ENCODE assay signal across 11 cellular contexts in the genomic region with DNA sequence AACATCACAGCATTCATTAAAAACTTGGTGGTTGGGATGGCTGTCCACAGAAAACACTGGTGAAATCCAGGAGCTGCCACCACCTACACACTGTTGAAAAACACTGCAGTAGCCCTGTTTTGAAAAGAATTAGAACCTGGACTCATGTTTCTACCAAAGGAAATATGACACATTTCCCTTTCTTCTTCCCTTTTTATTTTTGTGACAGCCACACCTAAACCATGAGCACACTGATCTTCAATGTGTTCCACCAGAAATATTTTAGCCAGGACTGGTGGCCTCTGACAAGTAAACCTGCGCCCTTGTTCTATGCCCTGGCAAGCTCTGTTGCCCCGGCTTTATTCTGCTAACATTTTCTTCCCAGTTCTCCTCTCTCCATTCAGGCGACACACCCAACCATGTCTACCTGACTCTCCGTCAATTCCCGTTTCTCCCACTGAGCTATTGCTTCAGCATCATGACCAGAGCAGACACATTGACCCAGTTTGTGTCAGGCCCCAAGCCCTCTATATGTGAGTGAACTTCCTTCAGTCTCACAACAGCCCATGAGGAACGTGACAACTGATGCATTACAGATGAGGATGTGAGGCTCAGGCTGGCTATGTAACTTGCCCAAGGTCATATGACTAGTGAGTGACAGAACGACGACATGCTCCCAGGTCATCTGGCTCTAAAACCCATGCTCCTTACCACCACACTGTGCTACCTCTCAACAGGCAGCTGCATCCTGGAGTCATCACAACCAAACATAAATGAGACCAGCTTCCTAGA. TPM values are rescaled to one million over a fixed set of nuclear protein-coding genes. Genes with fewer than 3 reads are reported as not detected.
A peak's percentile ranks its signal among the peaks of the same experiment; 100 is the strongest.
DNase-seq lines count a peak whose midpoint lies in the region; ATAC-seq and TF ChIP-seq lines count a peak whose summit lies in the region.
"Had no signal": no experiment of that assay in that cellular context is flagged by ENCODE, and none has a peak within 500 bp of the region (broad histone marks: within the 10 kb centered on the region; RNA-seq: fewer than 3 reads in every experiment).

No MANE protein-coding gene starts in this region.

- H3K9me3 Mint-ChIP-seq in central memory CD8-positive, alpha-beta T cell: peaks cover 13% of the 10 kb centered on the region
- peaks cover 7% of the 10 kb centered on the region for H3K9me3 Mint-ChIP-seq in Calu3 (ENCODE audit: low read depth, unreplicated experiment)

- peak overlapping the region; percentile 81 for H3K4me3 Mint-ChIP-seq in central memory CD8-positive, alpha-beta T cell
- H3K4me3 Mint-ChIP-seq in Calu3 (ENCODE audit: low read depth, unreplicated experiment): no peak overlapping the region

- peaks cover 75% of the 10 kb centered on the region for H3K4me1 Mint-ChIP-seq in central memory CD8-positive, alpha-beta T cell
- peaks cover 33% of the 10 kb centered on the region for H3K4me1 Mint-ChIP-seq in Calu3 (ENCODE audit: low read depth, unreplicated experiment)

- H3K79me2 ChIP-seq in mammary epithelial cell (ENCODE audit: insufficient read depth, low read length): no peaks in the 10 kb centered on the region

- intact Hi-C loops in Calu3 (cut with micrococcal nuclease; ENCODE audit: unreplicated experiment) (no loop called here), mammary epithelial cell (cut with micrococcal nuclease) (no loop called here)

- H3K4me2 ChIP-seq in mammary epithelial cell (ENCODE audit: insufficient read depth, low read depth, low read length): no peak overlapping the region

- no peak for TF ChIP-seq CTCF in neutrophil (IDR thresholded peaks at IDR 0.05)
- no peak for TF ChIP-seq CTCF in Calu3 (IDR thresholded peaks at IDR 0.05; ENCODE audit: unreplicated experiment)
- TF ChIP-seq CTCF in mammary epithelial cell (conservative IDR thresholded peaks at IDR 0.05 in 1 of 2, IDR thresholded peaks at IDR 0.05 in 1 of 2; ENCODE audit: extremely low read depth in 1 of 2, insufficient read depth in 1 of 2, low read depth in 1 of 2, low read length in 2 of 2): no peak

- H3K27me3 ChIP-seq in neutrophil (no peaks in the 10 kb centered on the region), mammary epithelial cell (ENCODE audit: insufficient read depth, low read length) (no peaks in the 10 kb centered on the region)

- peaks cover 16% of the 10 kb centered on the region for H3K36me3 Mint-ChIP-seq in central memory CD8-positive, alpha-beta T cell (ENCODE audit: insufficient read depth)
- peaks cover 16% of the 10 kb centered on the region for H3K36me3 Mint-ChIP-seq in Calu3 (ENCODE audit: insufficient read depth, unreplicated experiment)

- no TSS peak for BruUV-seq in Calu3 (replicated peaks; lab: Mats Ljungman, UMichigan)
- BruUV-seq in mammary epithelial cell (replicated peaks; lab: Mats Ljungman, UMichigan): no TSS peak

- CTCF ChIA-PET in Calu3 (lab: Charles Lee) (no interaction called here), mammary epithelial cell (lab: Charles Lee; ENCODE audit: low non-redundant PET) (no interaction called here)

- H3K4me3 ChIP-seq in neutrophil (ENCODE audit: low read depth in 1 of 2, low read length in 1 of 2) (peak overlapping the region; percentile 79 to 89), mammary epithelial cell (replicated peaks in 1 of 3; ENCODE audit: insufficient read depth in 1 of 3, low read depth in 2 of 3, low read length in 3 of 3) (no peak overlapping the region)

- in situ Hi-C loops in mammary epithelial cell (cut with MboI; ENCODE audit: low sequenced_read_pairs in 2 of 2): loop anchor here in 1 of 2 donors (25.0 kb wide), 1 partner anchor 164 kb away; a partner anchor contains a TSS

- peak overlapping the region; percentile 0 for H3K27ac Mint-ChIP-seq in central memory CD8-positive, alpha-beta T cell (ENCODE audit: low read depth)
- H3K27ac Mint-ChIP-seq in Calu3 (ENCODE audit: unreplicated experiment): no peak overlapping the region

- dilution Hi-C loops in mammary epithelial cell (cut with HindIII; ENCODE audit: low sequenced_read_pairs): no loop called here

- H3K9me3 ChIP-seq in neutrophil (no peaks in the 10 kb centered on the region), mammary epithelial cell (replicated peaks; ENCODE audit: insufficient read depth, low read length) (no peaks in the 10 kb centered on the region)

- 85% methylated on average over 8 of the region's 8 CpGs for WGBS in mammary epithelial cell (ENCODE audit: low coverage, missing lambda C conversion rate)

- H3K9ac ChIP-seq in mammary epithelial cell (ENCODE audit: insufficient read depth, low read length): no peak overlapping the region

- H3K4me1 ChIP-seq in neutrophil (ENCODE audit: control insufficient read depth in 1 of 2, insufficient read depth in 1 of 2, low read depth in 1 of 2, low read length in 1 of 2) (peaks cover 55 to 60% of the 10 kb centered on the region in 2 experiments), mammary epithelial cell (ENCODE audit: insufficient read depth, low read length) (no peaks in the 10 kb centered on the region)

- DNase-seq in GDM1 (lab: John Stamatoyannopoulos, UW) (peak; percentile 13), Calu3 (no peak), mammary epithelial cell (no peak), NCI-H1417 treated with DMSO at 0.1 percent for 48 hours (lab: John Stamatoyannopoulos, UW) (no peak)
- no peak for DNase-seq in central memory CD8-positive, alpha-beta T cell (ENCODE audit: low spot score in 2 of 2)
- DNase-seq: anterior cingulate cortex, DMS79 treated with DMSO at 0.1 percent for 48 hours, Karpas-422 had no signal

- no peak overlapping the region for H2AFZ ChIP-seq in mammary epithelial cell (ENCODE audit: low read depth, low read length)

- ATAC-seq in HG02678 (IDR thresholded peaks at IDR 0.05; ENCODE audit: unreplicated experiment): peak; percentile 26
- ATAC-seq in central memory CD8-positive, alpha-beta T cell (replicated peaks; ENCODE audit: extremely low read depth, poor library complexity, severe bottlenecking): no peak
- no peak for ATAC-seq in HG03095 (IDR thresholded peaks at IDR 0.05; ENCODE audit: unreplicated experiment)

- H3K27ac ChIP-seq in neutrophil (peak overlapping the region; percentile 93), mammary epithelial cell (ENCODE audit: insufficient read depth, low read depth, low read length) (no peak overlapping the region)

- no peaks in the 10 kb centered on the region for H4K20me1 ChIP-seq in mammary epithelial cell (ENCODE audit: insufficient read depth, low read length)

- H3K27me3 Mint-ChIP-seq in central memory CD8-positive, alpha-beta T cell: no peaks in the 10 kb centered on the region
- H3K27me3 Mint-ChIP-seq in Calu3 (ENCODE audit: unreplicated experiment): no peaks in the 10 kb centered on the region

- H3K36me3 ChIP-seq in neutrophil (peaks cover 17% of the 10 kb centered on the region), mammary epithelial cell (ENCODE audit: insufficient read depth, low read length) (no peaks in the 10 kb centered on the region)

RNA-seq across cellular contexts. Expression of a gene that starts 3.5 kb away (rescaled TPM):
- 4.2 and 11.4 TPM in 2 replicates for total RNA-seq in Calu3 (2022)
- 1 to 10 TPM in 1 of 2 donors, not detected in 1; 1.0 TPM for total RNA-seq in mammary epithelial cell
- polyA plus RNA-seq in mammary epithelial cell: not detected
- not detected for polyA minus RNA-seq in mammary epithelial cell

RNA-seq across cellular contexts. Expression of a gene that starts 19.2 kb away (rescaled TPM):
- 84.8 and 89.0 TPM in 2 replicates for total RNA-seq in Calu3 (2022)
- 10 to 100 TPM; 45.2 to 55.8 TPM for total RNA-seq in mammary epithelial cell
- 50.3 TPM for polyA plus RNA-seq in mammary epithelial cell
- polyA minus RNA-seq in mammary epithelial cell: 47.7 TPM

RNA-seq across cellular contexts. Expression of a gene that starts 60.0 kb away (rescaled TPM):
- total RNA-seq in Calu3 (2022) (21.2 and 24.3 TPM in 2 replicates), mammary epithelial cell (10 to 100 TPM; 31.5 to 33.8 TPM)
- polyA plus RNA-seq in mammary epithelial cell: 17.5 TPM
- 14.5 TPM for polyA minus RNA-seq in mammary epithelial cell

Comparison
In these comparisons a context has a peak if more than half of its experiments do, and no peak if none do; other contexts are left out.
1. H3K4me3 ChIP-seq: peak in neutrophil (2 of 2); none in mammary epithelial cell (0 of 3).